Comparison of ENCODE assay signal across 11 cellular contexts in genomic region chr20:1830240-1830639, GRCh38.
DNase-seq lines count a peak whose midpoint lies in the region; ATAC-seq and TF ChIP-seq lines count a peak whose summit lies in the region.
"Had no signal": no experiment of that assay in that cellular context is flagged by ENCODE, and none has a peak within 500 bp of the region (broad histone marks: within the 10 kb centered on the region; RNA-seq: fewer than 3 reads in every experiment).

No MANE protein-coding gene starts in this region.

- no peaks in the 10 kb centered on the region for H3K27me3 ChIP-seq in layer of hippocampus (ENCODE audit: control insufficient read depth, insufficient read depth, low read length)
- H3K27me3 ChIP-seq in upper lobe of right lung = peaks cover 5% of the 10 kb centered on the region

- no peaks in the 10 kb centered on the region for H3K36me3 ChIP-seq in upper lobe of right lung

- TF ChIP-seq CTCF in cardiac fibroblast (IDR thresholded peaks at IDR 0.05; ENCODE audit: low read depth, low read length) (no peak), upper lobe of right lung (IDR thresholded peaks at IDR 0.05) (no peak)

- H3K27ac ChIP-seq in layer of hippocampus (ENCODE audit: low read depth, low read length) = peak overlapping the region; percentile 72
- peak overlapping the region; percentile 6 for H3K27ac ChIP-seq in upper lobe of right lung
- H3K27ac ChIP-seq: 22Rv1, KMS-11 had no signal

- peaks cover 9% of the 10 kb centered on the region for H3K4me1 ChIP-seq in upper lobe of right lung

- DNase-seq in DMS 273 (lab: John Stamatoyannopoulos, UW; ENCODE audit: unreplicated experiment) = peak; percentile 28
- DNase-seq in DMS 273 treated with DMSO at 0.1 percent for 48 hours (lab: John Stamatoyannopoulos, UW) = no peak
- DNase-seq in cardiac fibroblast (ENCODE audit: low read depth in 2 of 2) = peak; percentile 94
- DNase-seq in upper lobe of right lung = no peak
- no peak for DNase-seq in activated T-cell treated with anti-CD3 and anti-CD28 coated beads, Interleukin-2, amount 50 U/mL, for 1 hour
- DNase-seq: activated B cell treated with CpG ODN at 0.5 μM for 24 hours had no signal

- H3K4me3 ChIP-seq in cardiac fibroblast (replicated peaks in 1 of 2; ENCODE audit: low read depth in 2 of 2, low read length in 2 of 2) = no peak overlapping the region
- H3K4me3 ChIP-seq in upper lobe of right lung = no peak overlapping the region

- ATAC-seq in upper lobe of right lung (peak; percentile 7), GM21526 (IDR thresholded peaks at IDR 0.05; ENCODE audit: low FRiP score, unreplicated experiment) (no peak), GM21390 (IDR thresholded peaks at IDR 0.05; ENCODE audit: unreplicated experiment) (no peak)

- intact Hi-C loops in upper lobe of right lung (cut with DNase I) = no loop called here

- H3K9me3 ChIP-seq in upper lobe of right lung = no peaks in the 10 kb centered on the region

Comparison
In these comparisons a context has a peak if more than half of its experiments do, and no peak if none do; other contexts are left out.
1. DNase-seq: peak in DMS 273 (single experiment) and cardiac fibroblast (2 of 2); none in DMS 273 treated with DMSO at 0.1 percent for 48 hours (single experiment), upper lobe of right lung (single experiment) and activated T-cell treated with anti-CD3 and anti-CD28 coated beads, Interleukin-2, amount 50 U/mL, for 1 hour (single experiment).